Comparison of ENCODE assay signal across 9 cellular contexts in genomic region chr2:84022810-84023431, GRCh38.
DNase-seq lines count a peak whose midpoint lies in the region; ATAC-seq, FAIRE-seq and TF ChIP-seq lines count a peak whose summit lies in the region.
"Had no signal": no experiment of that assay in that cellular context is flagged by ENCODE, and none has a peak within 500 bp of the region (broad histone marks: within the 10 kb centered on the region; RNA-seq: fewer than 3 reads in every experiment).

No MANE protein-coding gene starts in this region.

- ATAC-seq in T-helper 17 cell = no peak
- no peak for ATAC-seq in GM19324 (IDR thresholded peaks at IDR 0.05; ENCODE audit: low FRiP score, unreplicated experiment)
- ATAC-seq: activated naive CD4-positive, alpha-beta T cell treated with anti-CD3 and anti-CD28 coated beads, Interleukin-2, amount 50 U/mL, for 72 hours had no signal

- DNase-seq in NCI-H2081 (lab: John Stamatoyannopoulos, UW) (peak; percentile 45 to 55), NCI-H2081 treated with DMSO at 0.1 percent for 48 hours (lab: John Stamatoyannopoulos, UW) (no peak), HCEC 1CT (peak; percentile 6), NCI-H526 treated with DMSO at 0.1 percent for 48 hours (lab: John Stamatoyannopoulos, UW) (peak; percentile 3), bronchial epithelial cell (ENCODE audit: low read depth) (peak; percentile 57), mesothelial cell of epicardium (ENCODE audit: low spot score in 2 of 2, unreplicated experiment in 2 of 2) (no peak), T-helper 17 cell (no peak)

- no peaks in the 10 kb centered on the region for H3K9me3 ChIP-seq in T-helper 17 cell (ENCODE audit: control insufficient read depth, low read length, poor library complexity, severe bottlenecking)

- H3K36me3 ChIP-seq in bronchial epithelial cell (ENCODE audit: control insufficient read depth, insufficient read depth, low read length) = no peaks in the 10 kb centered on the region

- H3K4me3 ChIP-seq in bronchial epithelial cell (ENCODE audit: low read depth, low read length) = no peak overlapping the region

- no peak for FAIRE-seq in bronchial epithelial cell (lab: Jason Lieb, UNC)

- H3K36me3 Mint-ChIP-seq in mesothelial cell of epicardium = no peaks in the 10 kb centered on the region
- H3K36me3 Mint-ChIP-seq in T-helper 17 cell (ENCODE audit: low read depth) = no peaks in the 10 kb centered on the region
- H3K36me3 Mint-ChIP-seq: activated naive CD4-positive, alpha-beta T cell treated with anti-CD3 and anti-CD28 coated beads, Interleukin-2, amount 50 U/mL, for 72 hours had no signal

- TF ChIP-seq CTCF in bronchial epithelial cell (IDR thresholded peaks at IDR 0.05; ENCODE audit: insufficient read depth, low read length, severe bottlenecking) (peak; percentile 66), mesothelial cell of epicardium (IDR thresholded peaks at IDR 0.05; ENCODE audit: unreplicated experiment) (peak; percentile 73)

- H3K4me3 Mint-ChIP-seq in mesothelial cell of epicardium (no peak overlapping the region), T-helper 17 cell (no peak overlapping the region)

- H3K4me1 Mint-ChIP-seq in mesothelial cell of epicardium = no peaks in the 10 kb centered on the region
- peaks cover 2% of the 10 kb centered on the region for H3K4me1 Mint-ChIP-seq in T-helper 17 cell

- H3K27me3 Mint-ChIP-seq in mesothelial cell of epicardium (ENCODE audit: low read depth) = peaks cover 15% of the 10 kb centered on the region
- peaks cover 28% of the 10 kb centered on the region for H3K27me3 Mint-ChIP-seq in T-helper 17 cell

- no peak overlapping the region for H3K27ac Mint-ChIP-seq in mesothelial cell of epicardium
- no peak overlapping the region for H3K27ac Mint-ChIP-seq in T-helper 17 cell
- H3K27ac Mint-ChIP-seq: activated naive CD4-positive, alpha-beta T cell treated with anti-CD3 and anti-CD28 coated beads, Interleukin-2, amount 50 U/mL, for 72 hours had no signal

- no peaks in the 10 kb centered on the region for H3K27me3 ChIP-seq in bronchial epithelial cell (ENCODE audit: control insufficient read depth, insufficient read depth, low read length)

- H3K9me3 Mint-ChIP-seq in mesothelial cell of epicardium = no peaks in the 10 kb centered on the region
- H3K9me3 Mint-ChIP-seq: activated naive CD4-positive, alpha-beta T cell treated with anti-CD3 and anti-CD28 coated beads, Interleukin-2, amount 50 U/mL, for 72 hours had no signal

Comparison
In these comparisons a context has a peak if more than half of its experiments do, and no peak if none do; other contexts are left out.
1. DNase-seq: peak in NCI-H2081 (2 of 2), HCEC 1CT (single experiment), NCI-H526 treated with DMSO at 0.1 percent for 48 hours (single experiment) and bronchial epithelial cell (single experiment); none in NCI-H2081 treated with DMSO at 0.1 percent for 48 hours (single experiment), mesothelial cell of epicardium (0 of 2) and T-helper 17 cell (0 of 3).